9 cellular contexts compared by ENCODE assay signal in genomic region chr2:20507166-20507692, GRCh38.
DNase-seq lines count a peak whose midpoint lies in the region; ATAC-seq, FAIRE-seq and TF ChIP-seq lines count a peak whose summit lies in the region.
"Had no signal": no experiment of that assay in that cellular context is flagged by ENCODE, and none has a peak within 500 bp of the region (broad histone marks: within the 10 kb centered on the region; RNA-seq: fewer than 3 reads in every experiment).

No MANE protein-coding gene starts in this region.

- H3K4me1 ChIP-seq in colonic mucosa, result no peaks in the 10 kb centered on the region
- no peaks in the 10 kb centered on the region for H3K4me1 ChIP-seq in pancreas

- no peak overlapping the region for H3K27ac ChIP-seq in colonic mucosa
- H3K27ac ChIP-seq in pancreas, result no peak overlapping the region

- 59 to 66% methylated on average over 5 of the region's 5 CpGs for WGBS in pancreas, 2 donors

- no peak overlapping the region for H3K27ac Mint-ChIP-seq in activated CD8-positive, alpha-beta T cell treated with anti-CD3 and anti-CD28 coated beads, Interleukin-2, amount 10 ng/mL, durations not matched to agents 7 days and 5 days
- H3K27ac Mint-ChIP-seq: activated naive CD4-positive, alpha-beta T cell treated with anti-CD3 and anti-CD28 coated beads, Interleukin-2, amount 50 U/mL, for 24 hours had no signal

- intact Hi-C loops in colonic mucosa (cut with DNase I), result no loop called here
- intact Hi-C loops in pancreas (cut with DNase I), result no loop called here

- POLR2A ChIA-PET in activated CD8-positive, alpha-beta T cell treated with anti-CD3 and anti-CD28 coated beads, Interleukin-2, amount 10 ng/mL, durations not matched to agents 7 days and 5 days (lab: Charles Lee), result no interaction called here

- peak; percentile 87 for ATAC-seq in GM19397 (IDR thresholded peaks at IDR 0.05; ENCODE audit: unreplicated experiment)
- peak; percentile 97 for ATAC-seq in HG03196 (IDR thresholded peaks at IDR 0.05; ENCODE audit: unreplicated experiment)
- peak; percentile 39 for ATAC-seq in activated CD8-positive, alpha-beta T cell treated with anti-CD3 and anti-CD28 coated beads, Interleukin-2, amount 10 ng/mL, durations not matched to agents 7 days and 5 days
- no peak for ATAC-seq in pancreas

- DNase-seq in ELR (ENCODE audit: low read depth) (peak; percentile 58), colonic mucosa (no peak), GF-D8 (lab: John Stamatoyannopoulos, UW) (no peak), pancreas (no peak)
- DNase-seq in activated CD8-positive, alpha-beta T cell treated with anti-CD3 and anti-CD28 coated beads, Interleukin-2, amount 10 ng/mL, durations not matched to agents 7 days and 5 days, result peak; percentile 29
- no peak for DNase-seq in activated naive CD4-positive, alpha-beta T cell treated with Interleukin-2 at 50 U/mL for 16 hours

- H3K9ac ChIP-seq in colonic mucosa (ENCODE audit: low read depth in 2 of 2, low read length in 2 of 2), result no peak overlapping the region

- H3K36me3 Mint-ChIP-seq in activated CD8-positive, alpha-beta T cell treated with anti-CD3 and anti-CD28 coated beads, Interleukin-2, amount 10 ng/mL, durations not matched to agents 7 days and 5 days (ENCODE audit: low read depth), result no peaks in the 10 kb centered on the region
- H3K36me3 Mint-ChIP-seq: activated naive CD4-positive, alpha-beta T cell treated with anti-CD3 and anti-CD28 coated beads, Interleukin-2, amount 50 U/mL, for 24 hours had no signal

- CTCF ChIA-PET in activated CD8-positive, alpha-beta T cell treated with anti-CD3 and anti-CD28 coated beads, Interleukin-2, amount 10 ng/mL, durations not matched to agents 7 days and 5 days (lab: Charles Lee), result no interaction called here

- H3K27me3 ChIP-seq in colonic mucosa (no peaks in the 10 kb centered on the region), pancreas (no peaks in the 10 kb centered on the region)

- no peaks in the 10 kb centered on the region for H3K9me3 ChIP-seq in colonic mucosa
- no peaks in the 10 kb centered on the region for H3K9me3 ChIP-seq in pancreas

- H3K36me3 ChIP-seq in colonic mucosa (no peaks in the 10 kb centered on the region), pancreas (no peaks in the 10 kb centered on the region)

- no peak overlapping the region for H3K4me3 ChIP-seq in colonic mucosa
- H3K4me3 ChIP-seq in pancreas, result no peak overlapping the region

- peaks cover 2% of the 10 kb centered on the region for H3K27me3 Mint-ChIP-seq in activated CD8-positive, alpha-beta T cell treated with anti-CD3 and anti-CD28 coated beads, Interleukin-2, amount 10 ng/mL, durations not matched to agents 7 days and 5 days (ENCODE audit: low read depth)

- H3K9me3 Mint-ChIP-seq in activated CD8-positive, alpha-beta T cell treated with anti-CD3 and anti-CD28 coated beads, Interleukin-2, amount 10 ng/mL, durations not matched to agents 7 days and 5 days (ENCODE audit: insufficient read depth), result no peaks in the 10 kb centered on the region
- H3K9me3 Mint-ChIP-seq: activated naive CD4-positive, alpha-beta T cell treated with anti-CD3 and anti-CD28 coated beads, Interleukin-2, amount 50 U/mL, for 24 hours had no signal

- no peak for FAIRE-seq in pancreas (lab: Jason Lieb, UNC)

- H3K4me1 Mint-ChIP-seq in activated CD8-positive, alpha-beta T cell treated with anti-CD3 and anti-CD28 coated beads, Interleukin-2, amount 10 ng/mL, durations not matched to agents 7 days and 5 days (ENCODE audit: low read depth), result no peaks in the 10 kb centered on the region
- H3K4me1 Mint-ChIP-seq: activated naive CD4-positive, alpha-beta T cell treated with anti-CD3 and anti-CD28 coated beads, Interleukin-2, amount 50 U/mL, for 24 hours had no signal

- no peak overlapping the region for H3K4me3 Mint-ChIP-seq in activated CD8-positive, alpha-beta T cell treated with anti-CD3 and anti-CD28 coated beads, Interleukin-2, amount 10 ng/mL, durations not matched to agents 7 days and 5 days
- H3K4me3 Mint-ChIP-seq: activated naive CD4-positive, alpha-beta T cell treated with anti-CD3 and anti-CD28 coated beads, Interleukin-2, amount 50 U/mL, for 24 hours had no signal

- TF ChIP-seq CTCF in colonic mucosa (IDR thresholded peaks at IDR 0.05) (no peak), pancreas (IDR thresholded peaks at IDR 0.05) (no peak)

Comparison
In these comparisons a context has a peak if more than half of its experiments do, and no peak if none do; other contexts are left out.
1. DNase-seq: peak in ELR (single experiment) and activated CD8-positive, alpha-beta T cell treated with anti-CD3 and anti-CD28 coated beads, Interleukin-2, amount 10 ng/mL, durations not matched to agents 7 days and 5 days (single experiment); none in colonic mucosa (single experiment), GF-D8 (single experiment), pancreas (0 of 6) and activated naive CD4-positive, alpha-beta T cell treated with Interleukin-2 at 50 U/mL for 16 hours (single experiment).
2. ATAC-seq: peak in GM19397 (single experiment), HG03196 (single experiment) and activated CD8-positive, alpha-beta T cell treated with anti-CD3 and anti-CD28 coated beads, Interleukin-2, amount 10 ng/mL, durations not matched to agents 7 days and 5 days (single experiment); none in pancreas (0 of 4).